ENCODE assay signal across 8 cellular contexts in genomic region chr9:138126090-138126857, GRCh38.
DNase-seq lines count a peak whose midpoint lies in the region; ATAC-seq and TF ChIP-seq lines count a peak whose summit lies in the region.
"Not testable (repeated sequence)": the region's sequence is repeated elsewhere in the genome, so short reads cannot be mapped to it uniquely, and the experiment has no call there.

No MANE protein-coding gene starts in this region.

- H3K27ac Mint-ChIP-seq in glutamatergic neuron (ENCODE audit: unreplicated experiment), result not testable (repeated sequence)

- DNase-seq in NCI-H69 (lab: John Stamatoyannopoulos, UW), result peak; percentile 12
- peak; percentile 7 for DNase-seq in activated T-cell treated with anti-CD3 and anti-CD28 coated beads for 24 hours (ENCODE audit: low read depth)
- DNase-seq in glutamatergic neuron, result not testable (repeated sequence)
- DNase-seq in stimulated activated CD8-positive, alpha-beta memory T cell treated with anti-CD3 and anti-CD28 coated beads, Interleukin-7, amount 100 ng/mL, for 24 hours (ENCODE audit: low read depth), result peak; percentile 11

- TF ChIP-seq CTCF in GM12874 (IDR thresholded peaks at IDR 0.05; ENCODE audit: insufficient read depth, low read depth, low read length) (peak; percentile 67), glutamatergic neuron (IDR thresholded peaks at IDR 0.05; ENCODE audit: partially characterized antibody, unreplicated experiment) (peak; percentile 68)

- not testable (repeated sequence) for H3K4me1 Mint-ChIP-seq in glutamatergic neuron (ENCODE audit: low read depth, unreplicated experiment)

- H3K4me3 Mint-ChIP-seq in glutamatergic neuron (ENCODE audit: unreplicated experiment), result not testable (repeated sequence)

- H3K27me3 Mint-ChIP-seq in glutamatergic neuron (ENCODE audit: unreplicated experiment), result peaks cover 15% of the 10 kb centered on the region

- peaks cover 14% of the 10 kb centered on the region for H3K36me3 Mint-ChIP-seq in glutamatergic neuron (ENCODE audit: unreplicated experiment)

- peak; percentile 90 for ATAC-seq in GM19452 (IDR thresholded peaks at IDR 0.05; ENCODE audit: unreplicated experiment)
- ATAC-seq in HG02571 (IDR thresholded peaks at IDR 0.05; ENCODE audit: unreplicated experiment), result peak; percentile 59
- peak; percentile 72 for ATAC-seq in HG03196 (IDR thresholded peaks at IDR 0.05; ENCODE audit: unreplicated experiment)

- H3K9me3 Mint-ChIP-seq in glutamatergic neuron (ENCODE audit: unreplicated experiment), result peaks cover 16% of the 10 kb centered on the region
